ENCODE assay signal across 9 cellular contexts in genomic region chr17:48037924-48038323, GRCh38. TPM values are rescaled to one million over a fixed set of nuclear protein-coding genes. Genes with fewer than 3 reads are reported as not detected.
DNase-seq lines count a peak whose midpoint lies in the region; TF ChIP-seq lines count a peak whose summit lies in the region.
"Had no signal": no experiment of that assay in that cellular context is flagged by ENCODE, and none has a peak within 500 bp of the region (broad histone marks: within the 10 kb centered on the region; RNA-seq: fewer than 3 reads in every experiment).

No MANE protein-coding gene starts in this region.

- peaks cover 12% of the 10 kb centered on the region for H3K4me1 Mint-ChIP-seq in activated CD4-positive, alpha-beta memory T cell treated with anti-CD3 and anti-CD28 coated beads, Interleukin-2, amount 10 ng/mL, durations not matched to agents 7 days and 5 days

- peak overlapping the region; percentile 91 for H2AFZ ChIP-seq in smooth muscle cell (ENCODE audit: low read depth)

- H3K27ac ChIP-seq in right atrium auricular region (peak overlapping the region; percentile 38 to 88), smooth muscle cell (ENCODE audit: low read depth) (peak overlapping the region; percentile 28)

- H3K27me3 Mint-ChIP-seq in activated CD4-positive, alpha-beta memory T cell treated with anti-CD3 and anti-CD28 coated beads, Interleukin-2, amount 10 ng/mL, durations not matched to agents 7 days and 5 days: peaks cover 33% of the 10 kb centered on the region

- peak overlapping the region; percentile 59 to 65 for H3K4me3 ChIP-seq in right atrium auricular region
- peak overlapping the region; percentile 75 for H3K4me3 ChIP-seq in smooth muscle cell

- CTCF ChIA-PET in activated CD4-positive, alpha-beta memory T cell treated with anti-CD3 and anti-CD28 coated beads, Interleukin-2, amount 10 ng/mL, durations not matched to agents 7 days and 5 days (lab: Charles Lee): interaction anchor here (1.0 to 5.9 kb wide), 5 partner anchors 10 to 38 kb away, joined by 3 to 46 read pairs (median 11); partner anchors contain the start of gene NFE2L1

- peaks cover 2 to 12% of the 10 kb centered on the region in 2 donors for H3K4me1 ChIP-seq in right atrium auricular region
- peaks cover 11% of the 10 kb centered on the region for H3K4me1 ChIP-seq in smooth muscle cell (ENCODE audit: low read depth)

- no peak for TF ChIP-seq CTCF in right atrium auricular region (IDR thresholded peaks at IDR 0.05)
- no peak for TF ChIP-seq CTCF in smooth muscle cell (IDR thresholded peaks at IDR 0.05; ENCODE audit: borderline replicate concordance, insufficient read depth, poor library complexity, severe bottlenecking)

- peak overlapping the region; percentile 77 for H3K4me3 Mint-ChIP-seq in activated CD4-positive, alpha-beta memory T cell treated with anti-CD3 and anti-CD28 coated beads, Interleukin-2, amount 10 ng/mL, durations not matched to agents 7 days and 5 days

- peak overlapping the region; percentile 30 for H3K27ac Mint-ChIP-seq in activated CD4-positive, alpha-beta memory T cell treated with anti-CD3 and anti-CD28 coated beads, Interleukin-2, amount 10 ng/mL, durations not matched to agents 7 days and 5 days

- peaks cover 5% of the 10 kb centered on the region for H3K79me2 ChIP-seq in smooth muscle cell (ENCODE audit: low read depth)

- no peaks in the 10 kb centered on the region for H3K36me3 Mint-ChIP-seq in activated CD4-positive, alpha-beta memory T cell treated with anti-CD3 and anti-CD28 coated beads, Interleukin-2, amount 10 ng/mL, durations not matched to agents 7 days and 5 days (ENCODE audit: low read depth)

- H3F3A ChIP-seq in smooth muscle cell (ENCODE audit: low read depth): no peaks in the 10 kb centered on the region

- WGBS in smooth muscle cell (ENCODE audit: low lambda C conversion rate): 39% methylated on average over 5 of the region's 8 CpGs

- H4K20me1 ChIP-seq in smooth muscle cell (ENCODE audit: low read depth): no peaks in the 10 kb centered on the region

- POLR2A ChIA-PET in activated CD4-positive, alpha-beta memory T cell treated with anti-CD3 and anti-CD28 coated beads, Interleukin-2, amount 10 ng/mL, durations not matched to agents 7 days and 5 days (lab: Charles Lee): interaction anchor here (5.0 kb wide), 1 partner anchor 10 kb away, joined by 57 read pairs; the partner anchor contains the start of gene NFE2L1

- H3K9ac ChIP-seq in smooth muscle cell (ENCODE audit: low read depth): peak overlapping the region; percentile 18

- H3K4me2 ChIP-seq in smooth muscle cell: peak overlapping the region; percentile 92

- H3K9me3 Mint-ChIP-seq in activated CD4-positive, alpha-beta memory T cell treated with anti-CD3 and anti-CD28 coated beads, Interleukin-2, amount 10 ng/mL, durations not matched to agents 7 days and 5 days: no peaks in the 10 kb centered on the region

- H3K27me3 ChIP-seq in right atrium auricular region: no peaks in the 10 kb centered on the region
- no peaks in the 10 kb centered on the region for H3K27me3 ChIP-seq in smooth muscle cell (ENCODE audit: low read depth)

- peak; percentile 24 for DNase-seq in HCEC 1CT
- no peak for DNase-seq in activated CD4-positive, alpha-beta memory T cell treated with anti-CD3 and anti-CD28 coated beads, Interleukin-2, amount 10 ng/mL, durations not matched to agents 7 days and 5 days
- no peak for DNase-seq in right atrium auricular region (ENCODE audit: low spot score)
- no peak for DNase-seq in smooth muscle cell (lab: John Stamatoyannopoulos, UW; ENCODE audit: unreplicated experiment)
- DNase-seq in stimulated activated CD4-positive, alpha-beta T cell treated with anti-CD3 and anti-CD28 coated beads, Interleukin-2, amount 100 ng/mL, for 48 hours: no peak
- no peak for DNase-seq in stimulated activated CD4-positive, alpha-beta T cell treated with anti-CD3 and anti-CD28 coated beads, Interleukin-15, amount 100 ng/mL, for 24 hours
- no peak for DNase-seq in MV-4-11 (lab: John Stamatoyannopoulos, UW)
- DNase-seq in LoVo (ENCODE audit: low spot score): no peak
- DNase-seq: NCI-H748 treated with DMSO at 0.1 percent for 48 hours had no signal

- H3K36me3 ChIP-seq in right atrium auricular region (no peaks in the 10 kb centered on the region), smooth muscle cell (ENCODE audit: low read depth) (no peaks in the 10 kb centered on the region)

- H3K9me3 ChIP-seq in right atrium auricular region (no peaks in the 10 kb centered on the region), smooth muscle cell (replicated peaks; ENCODE audit: low read depth) (no peaks in the 10 kb centered on the region)

RNA-seq across cellular contexts. Expression of gene COPZ2, which starts 0.3 kb away (rescaled TPM):
- total RNA-seq in activated CD4-positive, alpha-beta memory T cell treated with anti-CD3 and anti-CD28 coated beads, Interleukin-2, amount 10 ng/mL, durations not matched to agents 7 days and 5 days: 10 to 100 TPM in 1 of 2 experiments, 1 to 10 TPM in 1; 7.4 to 11.5 TPM
- 10 to 100 TPM; 43.5 to 48.1 TPM for total RNA-seq in right atrium auricular region
- 70.6 and 91.8 TPM in 2 replicates for total RNA-seq in smooth muscle cell
- polyA plus RNA-seq in smooth muscle cell: 193 and 257 TPM in 2 replicates

RNA-seq across cellular contexts. Expression of gene NFE2L1, which starts 10.2 kb away (rescaled TPM):
- total RNA-seq in activated CD4-positive, alpha-beta memory T cell treated with anti-CD3 and anti-CD28 coated beads, Interleukin-2, amount 10 ng/mL, durations not matched to agents 7 days and 5 days: 10 to 100 TPM; 69.4 to 70.2 TPM
- total RNA-seq in right atrium auricular region: 100 to 1,000 TPM; 271 to 418 TPM
- total RNA-seq in smooth muscle cell: 101 and 103 TPM in 2 replicates
- 61.0 and 67.6 TPM in 2 replicates for polyA plus RNA-seq in smooth muscle cell
